ENCODE assay signal across 9 cellular contexts in genomic region chr1:117077267-117077666, GRCh38.
DNase-seq lines count a peak whose midpoint lies in the region; ATAC-seq and TF ChIP-seq lines count a peak whose summit lies in the region.
"Had no signal": no experiment of that assay in that cellular context is flagged by ENCODE, and none has a peak within 500 bp of the region (broad histone marks: within the 10 kb centered on the region; RNA-seq: fewer than 3 reads in every experiment).

No MANE protein-coding gene starts in this region.

- no peaks in the 10 kb centered on the region for H3K9me3 ChIP-seq in HEK293 (ENCODE audit: control insufficient read depth, insufficient read depth, low read depth, low read length)

- H3K4me3 ChIP-seq in HEK293 (ENCODE audit: low read depth, low read length) = no peak overlapping the region

- TF ChIP-seq CTCF in HEK293 (tag by site-specific recombination; IDR thresholded peaks at IDR 0.05) = no peak

- ATAC-seq in HG02798 (IDR thresholded peaks at IDR 0.05; ENCODE audit: poor library complexity, unreplicated experiment) = no peak

- CTCF ChIA-PET in HEK293 (lab: Yijun Ruan, JAX) = interaction anchor here (0.7 kb wide), 1 partner anchor 17 kb away, joined by 3 read pairs; no protein-coding TSS in a partner anchor

- DNase-seq in T-helper 2 cell treated with Interferon-gamma antibody and Interleukin-4, amounts not matched to agents 5 μg/mL and 100 μg/mL, for 36 hours (ENCODE audit: low spot score) = peak; percentile 68
- DNase-seq in dedifferentiated amniotic fluid mesenchymal stem cell (ENCODE audit: extremely low spot score) (peak; percentile 51), NCI-H146 treated with DMSO at 0.1 percent for 48 hours (lab: John Stamatoyannopoulos, UW; ENCODE audit: unreplicated experiment) (no peak), NCI-H748 treated with DMSO at 0.1 percent for 48 hours (lab: John Stamatoyannopoulos, UW) (no peak), HuH-7 (ENCODE audit: low spot score) (no peak)
- DNase-seq in stimulated activated CD4-positive, alpha-beta T cell treated with anti-CD3 and anti-CD28 coated beads, Interleukin-12 subunit alpha, Interleukin-12 subunit beta, amount 100 ng/mL, for 48 hours (ENCODE audit: low read depth in 2 of 3, low spot score in 1 of 3) = peak; percentile 30 to 45 (median 38)

- H3K36me3 Mint-ChIP-seq in T-helper 2 cell treated with Interferon-gamma antibody and Interleukin-4, amounts not matched to agents 5 μg/mL and 100 μg/mL, for 36 hours (ENCODE audit: low read depth) = peaks cover 68% of the 10 kb centered on the region

- no peaks in the 10 kb centered on the region for H3K9me3 Mint-ChIP-seq in T-helper 2 cell treated with Interferon-gamma antibody and Interleukin-4, amounts not matched to agents 5 μg/mL and 100 μg/mL, for 36 hours

- POLR2A ChIA-PET in HEK293 (lab: Yijun Ruan, JAX) = no interaction called here

- H3K4me1 Mint-ChIP-seq in T-helper 2 cell treated with Interferon-gamma antibody and Interleukin-4, amounts not matched to agents 5 μg/mL and 100 μg/mL, for 36 hours (ENCODE audit: low read depth) = peaks cover 8% of the 10 kb centered on the region

- peaks cover 34 to 91% of the 10 kb centered on the region in 2 experiments for H3K36me3 ChIP-seq in HEK293 (ENCODE audit: control insufficient read depth in 2 of 2, insufficient read depth in 1 of 2, low read length in 2 of 2)

- H3K27me3 Mint-ChIP-seq in T-helper 2 cell treated with Interferon-gamma antibody and Interleukin-4, amounts not matched to agents 5 μg/mL and 100 μg/mL, for 36 hours (ENCODE audit: low read depth) = no peaks in the 10 kb centered on the region

- no peak overlapping the region for H3K27ac Mint-ChIP-seq in T-helper 2 cell treated with Interferon-gamma antibody and Interleukin-4, amounts not matched to agents 5 μg/mL and 100 μg/mL, for 36 hours

- H3K27ac ChIP-seq in HEK293 (ENCODE audit: extremely low read depth, low read depth, low read length) = no peak overlapping the region
- H3K27ac ChIP-seq: KMS-11 had no signal

- H3K4me3 Mint-ChIP-seq in T-helper 2 cell treated with Interferon-gamma antibody and Interleukin-4, amounts not matched to agents 5 μg/mL and 100 μg/mL, for 36 hours = no peak overlapping the region

- no peaks in the 10 kb centered on the region for H3K4me1 ChIP-seq in HEK293 (ENCODE audit: control insufficient read depth, insufficient read depth, low read length)

TF ChIP-seq in HEK293, 187 proteins besides CTCF, POLR2A, EP300 and RAD21 (continues in another document):
- TF ChIP-seq ZNF514 (tag by site-specific recombination; IDR thresholded peaks at IDR 0.05) (no peak), ZNF707 (tag by site-specific recombination; IDR thresholded peaks at IDR 0.05) (no peak), ZNF221 (tag by site-specific recombination; IDR thresholded peaks at IDR 0.05; ENCODE audit: borderline replicate concordance) (no peak), ZNF558 (tag by site-specific recombination; IDR thresholded peaks at IDR 0.05) (no peak), ZNF521 (tag by site-specific recombination; IDR thresholded peaks at IDR 0.05) (no peak), ZBTB49 (tag by site-specific recombination; IDR thresholded peaks at IDR 0.05; ENCODE audit: low read depth) (no peak), ZNF416 (tag by site-specific recombination; IDR thresholded peaks at IDR 0.05) (no peak), PRDM10 (tag by site-specific recombination; IDR thresholded peaks at IDR 0.05) (no peak), ZNF645 (tag by site-specific recombination; IDR thresholded peaks at IDR 0.05) (no peak), ZNF654 (tag by site-specific recombination; IDR thresholded peaks at IDR 0.05; ENCODE audit: low read depth) (no peak), ELK4 (IDR thresholded peaks at IDR 0.05; ENCODE audit: borderline replicate concordance, low read depth, low read length) (no peak), HOXA7 (CRISPR knock-in tag; IDR thresholded peaks at IDR 0.05; ENCODE audit: borderline replicate concordance) (no peak), ZNF623 (tag by site-specific recombination; IDR thresholded peaks at IDR 0.05) (no peak), ZBTB21 (tag by site-specific recombination; IDR thresholded peaks at IDR 0.05) (0 out of 2 replicates have a peak, but pooled peaks have one; percentile 33), ZNF184 (tag by site-specific recombination; IDR thresholded peaks at IDR 0.05) (peak; percentile 91), EGR2 (tag by site-specific recombination; IDR thresholded peaks at IDR 0.05; ENCODE audit: low read depth) (no peak), ZNF366 (tag by site-specific recombination; conservative IDR thresholded peaks at IDR 0.05) (0 out of 2 replicates have a peak, but pooled peaks have one; percentile 46), ZNF664 (tag by site-specific recombination; IDR thresholded peaks at IDR 0.05) (no peak), ZNF600 (tag by site-specific recombination; IDR thresholded peaks at IDR 0.05) (no peak)

Comparison
In these comparisons a context has a peak if more than half of its experiments do, and no peak if none do; other contexts are left out.
1. DNase-seq: peak in T-helper 2 cell treated with Interferon-gamma antibody and Interleukin-4, amounts not matched to agents 5 μg/mL and 100 μg/mL, for 36 hours (single experiment), dedifferentiated amniotic fluid mesenchymal stem cell (single experiment) and stimulated activated CD4-positive, alpha-beta T cell treated with anti-CD3 and anti-CD28 coated beads, Interleukin-12 subunit alpha, Interleukin-12 subunit beta, amount 100 ng/mL, for 48 hours (3 of 3); none in NCI-H146 treated with DMSO at 0.1 percent for 48 hours (single experiment), NCI-H748 treated with DMSO at 0.1 percent for 48 hours (single experiment) and HuH-7 (single experiment).